Comparison of ENCODE assay signal across 9 cellular contexts in genomic region chr6:150016324-150017185, GRCh38. TPM values are rescaled to one million over a fixed set of nuclear protein-coding genes. Genes with fewer than 3 reads are reported as not detected.
A peak's percentile ranks its signal among the peaks of the same experiment; 100 is the strongest.
DNase-seq lines count a peak whose midpoint lies in the region; ATAC-seq, FAIRE-seq and TF ChIP-seq lines count a peak whose summit lies in the region.
"Had no signal": no experiment of that assay in that cellular context is flagged by ENCODE, and none has a peak within 500 bp of the region (broad histone marks: within the 10 kb centered on the region; RNA-seq: fewer than 3 reads in every experiment).

No MANE protein-coding gene starts in this region.

- no peaks in the 10 kb centered on the region for H3K4me1 Mint-ChIP-seq in Caco-2 (ENCODE audit: low read depth, unreplicated experiment)

- peak; percentile 76 for FAIRE-seq in GM19239 (lab: Jason Lieb, UNC)

- CTCF ChIA-PET in Caco-2 (lab: Charles Lee) = interaction anchor here (0.6 to 1.0 kb wide), 5 partner anchors 9 to 799 kb away, joined by 3 to 5 read pairs (median 4); partner anchors contain the start of gene ULBP1

- H3K36me3 ChIP-seq in Caco-2 (ENCODE audit: control insufficient read depth, insufficient read depth, low read length) (no peaks in the 10 kb centered on the region), MG63 (no peaks in the 10 kb centered on the region), gastrocnemius medialis (no peaks in the 10 kb centered on the region)

- no peaks in the 10 kb centered on the region for H3K9me3 ChIP-seq in Caco-2
- no peaks in the 10 kb centered on the region for H3K9me3 ChIP-seq in MG63
- H3K9me3 ChIP-seq in gastrocnemius medialis = no peaks in the 10 kb centered on the region

- TF ChIP-seq POLR2A in gastrocnemius medialis (IDR thresholded peaks at IDR 0.05) = no peak

- no peaks in the 10 kb centered on the region for H3K9me3 Mint-ChIP-seq in Caco-2 (ENCODE audit: unreplicated experiment)

- H3K4me3 ChIP-seq in Caco-2 (ENCODE audit: low read depth, low read length) (no peak overlapping the region), MG63 (no peak overlapping the region), gastrocnemius medialis (no peak overlapping the region)

- H3K4me1 ChIP-seq in Caco-2 = no peaks in the 10 kb centered on the region
- no peaks in the 10 kb centered on the region for H3K4me1 ChIP-seq in gastrocnemius medialis

- no TSS peak for BruUV-seq in Caco-2 (replicated peaks; lab: Mats Ljungman, UMichigan)

- H3K27me3 ChIP-seq in Caco-2 (replicated peaks; ENCODE audit: control insufficient read depth, insufficient read depth, low read length) (no peaks in the 10 kb centered on the region), MG63 (peaks cover 4% of the 10 kb centered on the region), gastrocnemius medialis (peaks cover 38 to 52% (median 52%) of the 10 kb centered on the region in 3 donors)

- peak in 1 of 2 experiments; percentile 60 for DNase-seq in Caco-2
- no peak for DNase-seq in GM19239 (ENCODE audit: insufficient read length, low spot score)
- peak; percentile 76 for DNase-seq in MG63
- peak; percentile 78 for DNase-seq in astrocyte of the hippocampus (ENCODE audit: low read depth, low spot score)
- DNase-seq in hepatic stellate cell (ENCODE audit: low spot score) = peak; percentile 63
- peak; percentile 20 to 52 for DNase-seq in gastrocnemius medialis

- in situ Hi-C loops in gastrocnemius medialis (cut with MboI; ENCODE audit: low sequenced_read_pairs in 4 of 4) = loop anchor here (5.0 to 25.0 kb wide), 4 partner anchors 79 to 182 kb away; no protein-coding TSS in a partner anchor

- H3K4me3 Mint-ChIP-seq in Caco-2 (ENCODE audit: unreplicated experiment) = no peak overlapping the region

- peaks cover 34% of the 10 kb centered on the region for H3K27me3 Mint-ChIP-seq in Caco-2 (ENCODE audit: insufficient read depth, unreplicated experiment)

- TF ChIP-seq CTCF in Caco-2 (IDR thresholded peaks at IDR 0.05; ENCODE audit: insufficient read depth in 1 of 2, low read depth in 1 of 2, low read length in 1 of 2, severe bottlenecking in 1 of 2, unreplicated experiment in 1 of 2) (peak; percentile 35 to 79), gastrocnemius medialis (IDR thresholded peaks at IDR 0.05 in 4 of 5, conservative IDR thresholded peaks at IDR 0.05 in 1 of 5) (peak; percentile 68 to 82 (median 81))

- H3K27ac ChIP-seq in gastrocnemius medialis = no peak overlapping the region

- no peaks in the 10 kb centered on the region for H3K36me3 Mint-ChIP-seq in Caco-2 (ENCODE audit: insufficient read depth, unreplicated experiment)

- POLR2A ChIA-PET in Caco-2 (lab: Charles Lee) = no interaction called here

- no peak overlapping the region for H3K27ac Mint-ChIP-seq in Caco-2 (ENCODE audit: unreplicated experiment)

- intact Hi-C loops in Caco-2 (cut with micrococcal nuclease; ENCODE audit: unreplicated experiment) = loop anchor here (1.0 to 10.0 kb wide), 4 partner anchors 51 to 292 kb away; partner anchors contain the start of gene ULBP3
- intact Hi-C loops in gastrocnemius medialis (cut with DNase I; ENCODE audit: low total_unique reads) = loop anchor here (1.0 to 5.0 kb wide), 2 partner anchors 82 to 184 kb away; no protein-coding TSS in a partner anchor

- ATAC-seq in SK-N-SH treated with all-trans-retinoic acid at 6 μM for 48 hours (peak; percentile 87), gastrocnemius medialis (peak; percentile 87 to 90), GM21825 (IDR thresholded peaks at IDR 0.05; ENCODE audit: unreplicated experiment) (no peak)

TF ChIP-seq in SK-N-SH treated with all-trans-retinoic acid at 6 μM for 48 hours, 23 proteins besides CTCF, POLR2A, EP300 and RAD21:
- TF ChIP-seq CSRNP3 (CRISPR knock-in tag; IDR thresholded peaks at IDR 0.05) (no peak), ISL1 (CRISPR knock-in tag; IDR thresholded peaks at IDR 0.05) (no peak), SNAI2 (CRISPR knock-in tag; IDR thresholded peaks at IDR 0.05) (no peak), ESRRG (CRISPR knock-in tag; IDR thresholded peaks at IDR 0.05) (no peak), POU6F1 (CRISPR knock-in tag; IDR thresholded peaks at IDR 0.05; ENCODE audit: borderline replicate concordance, low read depth) (no peak), ZFP3 (CRISPR knock-in tag; IDR thresholded peaks at IDR 0.05) (no peak), TCF4 (CRISPR knock-in tag; IDR thresholded peaks at IDR 0.05; ENCODE audit: borderline replicate concordance) (no peak), GLIS3 (CRISPR knock-in tag; IDR thresholded peaks at IDR 0.05) (no peak), TOX (CRISPR knock-in tag; IDR thresholded peaks at IDR 0.05; ENCODE audit: borderline replicate concordance) (no peak)
TF ChIP-seq in SK-N-SH treated with all-trans-retinoic acid at 6 μM for 48 hours: peak in this region for 0.

RNA-seq across cellular contexts. Expression of gene RAET1L, which starts 8.8 kb away (rescaled TPM):
- total RNA-seq in Caco-2 (2022) (not detected in 2 replicates), gastrocnemius medialis (not detected)
- total RNA-seq in MG63 (2014; rRNA removed; shearing (Covaris generic); ENCODE audit: low replicate concordance) = 1.4 TPM in 1 of 2 replicates, not detected in the other
- total RNA-seq: activated CD8-positive, alpha-beta memory T cell treated with anti-CD3 and anti-CD28 coated beads for 36 hours had no signal

RNA-seq across cellular contexts. Expression of gene ULBP3, which starts 52.4 kb away (rescaled TPM):
- total RNA-seq in Caco-2 (2022) = 8.1 and 8.5 TPM in 2 replicates
- total RNA-seq in MG63 (2014; rRNA removed; shearing (Covaris generic); ENCODE audit: low replicate concordance) = 2.9 and 15.8 TPM in 2 replicates
- total RNA-seq in gastrocnemius medialis = 1 to 10 TPM in 1 of 4 donors, not detected in 3; 1.1 TPM

RNA-seq across cellular contexts. Expression of gene ULBP1, which starts 52.8 kb away (rescaled TPM):
- total RNA-seq in Caco-2 (2022) (5.4 and 7.7 TPM in 2 replicates), gastrocnemius medialis (under 1 TPM in 1 of 4 donors, not detected in 3; 0.16 TPM)
- 1.5 and 2.5 TPM in 2 replicates for total RNA-seq in MG63 (2014; rRNA removed; shearing (Covaris generic); ENCODE audit: low replicate concordance)
